Comparison of ENCODE assay signal across 12 cellular contexts in the genomic region with DNA sequence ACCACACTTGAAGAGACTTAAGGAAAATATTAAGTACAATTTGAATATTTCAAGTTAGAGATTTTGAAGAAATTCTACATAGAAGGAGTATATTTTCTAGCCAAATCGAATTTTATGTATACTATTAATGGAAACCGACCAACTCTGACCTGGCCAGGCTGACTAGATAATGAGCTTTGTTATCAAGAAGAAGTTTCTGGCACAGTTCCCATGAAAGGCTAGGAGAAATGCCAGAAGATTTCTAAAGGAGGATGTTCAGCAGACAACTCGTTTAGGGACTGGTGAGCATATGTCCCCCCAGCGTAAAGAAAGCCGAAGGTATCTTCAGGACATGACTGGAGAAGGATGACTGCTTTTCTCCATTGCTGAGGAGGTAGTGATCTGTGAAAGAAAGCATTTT.
"Had no signal": no experiment of that assay in that cellular context is flagged by ENCODE, and none has a peak within 500 bp of the region (broad histone marks: within the 10 kb centered on the region; RNA-seq: fewer than 3 reads in every experiment).

No MANE protein-coding gene starts in this region.

- H3K9me3 ChIP-seq: ovary, tibial artery had no signal

- H3K27ac ChIP-seq: epithelial cell of prostate, left ventricle myocardium inferior, ovary, tibial artery had no signal

- H3K4me1 ChIP-seq: tibial artery had no signal

- H3K27me3 ChIP-seq: ovary, tibial artery had no signal

- H3K4me3 ChIP-seq: left ventricle myocardium inferior, ovary, tibial artery had no signal

- H3K36me3 ChIP-seq: ovary had no signal

- DNase-seq: activated CD4-positive, alpha-beta T cell treated with anti-CD3 and anti-CD28 coated beads, Interleukin-2, amount 50 U/mL, for 48 hours; activated T-cell treated with anti-CD3 and anti-CD28 coated beads for 4 hours; endodermal cell; foreskin melanocyte; hypothalamus; left ventricle myocardium inferior; naive thymus-derived CD4-positive, alpha-beta T cell; ovary; stimulated activated naive B cell treated with anti-CD40 and anti-IgM and Interleukin-4, amounts not matched to agents 10 μg/mL and 1 μg/mL and 100 μg/mL, for 72 hours; tibial artery had no signal

- ATAC-seq: naive thymus-derived CD4-positive, alpha-beta T cell; sciatic nerve; stimulated activated naive B cell treated with anti-CD40 and anti-IgM and Interleukin-4, amounts not matched to agents 10 μg/mL and 1 μg/mL and 100 μg/mL, for 72 hours had no signal
